18 cellular contexts compared by ENCODE assay signal in the genomic region with DNA sequence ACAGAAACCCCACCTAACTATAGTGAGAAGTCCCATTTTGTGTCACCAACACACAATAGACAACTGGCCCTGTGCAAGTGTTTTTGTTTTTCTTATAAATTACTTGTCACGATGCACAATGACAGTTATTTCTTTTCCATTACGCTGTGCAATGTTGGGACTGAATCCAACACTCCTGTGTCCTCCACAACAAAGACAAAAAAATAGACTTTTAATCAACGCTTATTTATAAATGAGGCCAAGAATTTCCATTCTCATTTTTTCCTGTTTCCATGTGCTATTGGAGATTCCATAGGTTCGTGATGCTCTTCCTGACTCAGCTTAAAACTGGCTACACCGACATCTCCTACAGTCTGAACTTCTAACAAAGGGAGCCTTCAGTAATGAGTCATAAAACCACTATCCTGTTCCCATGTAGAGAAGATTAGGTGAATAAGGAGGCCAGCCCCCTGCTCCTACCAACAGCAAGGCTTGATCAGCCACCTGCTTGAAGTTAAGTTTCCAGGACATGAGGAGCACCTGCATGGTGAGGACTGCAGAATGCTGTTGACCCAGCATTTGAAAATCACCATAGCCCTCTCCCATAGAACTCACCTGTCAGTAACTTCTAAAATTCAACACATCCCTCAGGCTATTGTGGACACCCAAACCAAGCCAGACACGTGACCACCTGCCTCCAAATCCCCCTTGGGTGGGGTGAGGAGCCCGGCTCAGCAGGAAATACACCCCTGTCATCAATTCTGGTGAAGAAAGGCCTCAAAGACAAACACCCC.
DNase-seq lines count a peak whose midpoint lies in the region; ATAC-seq, FAIRE-seq and TF ChIP-seq lines count a peak whose summit lies in the region.
"Had no signal": no experiment of that assay in that cellular context is flagged by ENCODE, and none has a peak within 500 bp of the region (broad histone marks: within the 10 kb centered on the region; RNA-seq: fewer than 3 reads in every experiment).

No MANE protein-coding gene starts in this region.

- H3K9me3 ChIP-seq in HCT116 (ENCODE audit: control insufficient read depth in 1 of 2, insufficient read depth in 1 of 2, low read depth in 1 of 2, low read length in 2 of 2) (no peaks in the 10 kb centered on the region), H1 (ENCODE audit: insufficient read depth in 2 of 2, low read depth in 1 of 2, low read length in 1 of 2) (no peaks in the 10 kb centered on the region), ovary (no peaks in the 10 kb centered on the region)
- H3K9me3 ChIP-seq: ascending aorta had no signal

- H3K27me3 ChIP-seq in HCT116 (ENCODE audit: insufficient read depth, low read length) (peaks cover 4% of the 10 kb centered on the region; the same call in 1 of the 2 replicates), H1 (replicated peaks in 1 of 4; ENCODE audit: control insufficient read depth in 3 of 4, extremely low read depth in 1 of 4, insufficient read depth in 3 of 4, low read length in 3 of 4) (no peaks in the 10 kb centered on the region), ovary (no peaks in the 10 kb centered on the region)
- H3K27me3 ChIP-seq: ascending aorta had no signal

- in situ Hi-C loops in GM13977 (cut with MboI; ENCODE audit: low pct_unique_long_range_greater_than_20kb, low sequenced_read_pairs, unreplicated experiment): no loop called here

- no peaks in the 10 kb centered on the region for H4K20me1 ChIP-seq in HCT116 (ENCODE audit: insufficient read depth)
- H4K20me1 ChIP-seq in H1 (replicated peaks in 1 of 2; ENCODE audit: control insufficient read depth in 1 of 2, insufficient read depth in 2 of 2, low read length in 2 of 2): peaks cover 2 to 4% of the 10 kb centered on the region in 2 experiments

- no peak overlapping the region for H3K56ac ChIP-seq in H1 (replicated peaks; ENCODE audit: insufficient read length, low read depth, low read length)

- RAD21 ChIA-PET in HCT116 (lab: Charles Lee; ENCODE audit: low non-redundant PET in 1 of 2, low total read pairs in 2 of 2, uncharacterized antibody in 2 of 2, unreplicated experiment in 2 of 2): no interaction called here

- H3K36me3 ChIP-seq in HCT116 (ENCODE audit: control insufficient read depth in 1 of 2, insufficient read depth in 2 of 2, low read length in 2 of 2) (no peaks in the 10 kb centered on the region), H1 (ENCODE audit: control insufficient read depth in 2 of 4, insufficient read depth in 4 of 4, low read length in 3 of 4) (no peaks in the 10 kb centered on the region), ovary (no peaks in the 10 kb centered on the region)
- H3K36me3 ChIP-seq: ascending aorta had no signal

- peak overlapping the region; percentile 80; the same call in 1 of the 2 replicates for H2BK12ac ChIP-seq in H1 (ENCODE audit: low read depth, low read length)

- 85% methylated on average over 7 of the region's 7 CpGs; no CpG with 5 or more reads in 1 of the 2 experiments for WGBS in H1 (ENCODE audit: extremely low coverage in 1 of 2, insufficient coverage in 1 of 2, insufficient read length in 1 of 2, insufficient replicate concordance in 2 of 2, low coverage in 1 of 2, low lambda C conversion rate in 2 of 2, missing lambda C conversion rate in 1 of 2), 2 experiments
- WGBS in ovary, 3 donors: 82 to 85% (median 83%) methylated on average over 7 of the region's 7 CpGs

- DNase-seq in HCT116 (ENCODE audit: low read depth, low spot score): no peak
- peak; percentile 23 for DNase-seq in RWPE1 (ENCODE audit: low spot score)
- DNase-seq in H1 (ENCODE audit: low read depth in 1 of 2, low spot score in 2 of 2): no peak
- DNase-seq in non-pigmented ciliary epithelial cell (ENCODE audit: low read depth): peak; percentile 63
- no peak for DNase-seq in GM13977 (ENCODE audit: low spot score)
- no peak for DNase-seq in ovary
- DNase-seq: activated CD8-positive, alpha-beta memory T cell treated with anti-CD3 and anti-CD28 coated beads, Interleukin-2, amount 50 U/mL, for 4 hours; DMS153; KBM-7; left colon; NCI-H1092 treated with DMSO at 0.1 percent for 48 hours; NK-92 treated with Interleukin-12 subunit alpha and Interleukin-12 subunit beta, amount 100 ng/mL, for 24 hours; SHP77; small intestine had no signal

- peaks cover 7% of the 10 kb centered on the region; the same call in 1 of the 2 replicates for H3K23me2 ChIP-seq in H1 (ENCODE audit: low read depth, low read length)

- 0 out of 2 replicates have a peak overlapping the region, but pooled peaks have one; percentile 26 for H2BK5ac ChIP-seq in H1 (ENCODE audit: low read depth, low read length)

- no peak overlapping the region for H4K91ac ChIP-seq in H1 (replicated peaks; ENCODE audit: insufficient read length, low read length)

- no peak overlapping the region for H4K5ac ChIP-seq in H1 (ENCODE audit: insufficient read length, low read depth, low read length)

- H2AFZ ChIP-seq in HCT116 (ENCODE audit: low read depth, low read length, poor library complexity, severe bottlenecking): no peak overlapping the region
- H2AFZ ChIP-seq in H1 (ENCODE audit: low read length): no peak overlapping the region
- H2AFZ ChIP-seq: parathyroid adenoma had no signal

- no TSS peak for BruUV-seq in HCT116 (replicated peaks; lab: Mats Ljungman, UMichigan)

- TF ChIP-seq EP300 in H1 (IDR thresholded peaks at IDR 0.05; ENCODE audit: borderline replicate concordance in 1 of 2, low read depth in 2 of 2, low read length in 2 of 2) (no peak), ovary (IDR thresholded peaks at IDR 0.05) (no peak)

- TF ChIP-seq CTCF in HCT116 (IDR thresholded peaks at IDR 0.05 in 2 of 3, conservative IDR thresholded peaks at IDR 0.05 in 1 of 3; ENCODE audit: borderline replicate concordance in 1 of 3, insufficient read depth in 1 of 3, low read depth in 2 of 3, low read length in 2 of 3): no peak
- TF ChIP-seq CTCF in RWPE1 (conservative IDR thresholded peaks at IDR 0.05; ENCODE audit: low read depth): no peak
- no peak for TF ChIP-seq CTCF in H1 (IDR thresholded peaks at IDR 0.05; ENCODE audit: control extremely low read depth in 1 of 3, insufficient read depth in 1 of 3, low read depth in 1 of 3, low read length in 3 of 3)
- TF ChIP-seq CTCF in GM13977 (IDR thresholded peaks at IDR 0.05; ENCODE audit: extremely low read depth, insufficient read depth, missing control alignments): no peak
- TF ChIP-seq CTCF in ovary (IDR thresholded peaks at IDR 0.05): no peak

- peak; percentile 48; the same call in 1 of the 2 replicates for ATAC-seq in HCT116
- ATAC-seq in GM21447 (IDR thresholded peaks at IDR 0.05; ENCODE audit: unreplicated experiment): no peak
- ATAC-seq: activated CD4-positive, CD25-positive, alpha-beta regulatory T cell treated with anti-CD3 and anti-CD28 coated beads, Interleukin-2, amount 50 U/mL, for 24 hours; left colon had no signal

- no peak overlapping the region for H3K4me3 ChIP-seq in HCT116 (replicated peaks in 1 of 2; ENCODE audit: low read depth in 1 of 2, low read length in 2 of 2)
- no peak overlapping the region for H3K4me3 ChIP-seq in H1 (ENCODE audit: extremely low read depth in 1 of 4, insufficient read depth in 2 of 4, low read depth in 3 of 4, low read length in 4 of 4)
- H3K4me3 ChIP-seq in ovary: no peak overlapping the region
- H3K4me3 ChIP-seq: ascending aorta had no signal

- TF ChIP-seq POLR2A in HCT116 (IDR thresholded peaks at IDR 0.05; ENCODE audit: borderline replicate concordance, extremely low read depth, insufficient read depth, insufficient read length): no peak
- no peak for TF ChIP-seq POLR2A in H1 (IDR thresholded peaks at IDR 0.05; ENCODE audit: control extremely low read depth in 1 of 2, low read depth in 2 of 2, low read length in 2 of 2)
- no peak for TF ChIP-seq POLR2A in ovary (IDR thresholded peaks at IDR 0.05)

- CTCF ChIA-PET in HCT116 (lab: Charles Lee): no interaction called here
- CTCF ChIA-PET in RWPE1 (lab: Yijun Ruan, JAX): interaction anchor here (0.7 kb wide), 1 partner anchor 831 kb away, joined by 3 read pairs; no protein-coding TSS in a partner anchor
- CTCF ChIA-PET in H1 (lab: Charles Lee; ENCODE audit: partially characterized antibody): interaction anchor here (1.0 to 2.7 kb wide), 5 partner anchors 14 to 132 kb away, joined by 3 to 6 read pairs (median 4); no protein-coding TSS in a partner anchor

- POLR2A ChIA-PET in HCT116 (lab: Charles Lee): no interaction called here
- POLR2A ChIA-PET in RWPE1 (lab: Yijun Ruan, JAX; ENCODE audit: low non-redundant PET): no interaction called here
- POLR2A ChIA-PET in H1 (lab: Charles Lee; ENCODE audit: partially characterized antibody): interaction anchor here (1.4 kb wide), 1 partner anchor 18 kb away, joined by 3 read pairs; no protein-coding TSS in a partner anchor

- peak overlapping the region; percentile 56; the same call in 1 of the 2 replicates for H2BK20ac ChIP-seq in H1 (ENCODE audit: low read length)

- no peak for TF ChIP-seq RAD21 in HCT116 (IDR thresholded peaks at IDR 0.05; ENCODE audit: low read depth)
- no peak for TF ChIP-seq RAD21 in H1 (IDR thresholded peaks at IDR 0.05 in 1 of 2, conservative IDR thresholded peaks at IDR 0.05 in 1 of 2; ENCODE audit: low read depth in 2 of 2, low read length in 2 of 2)

- H3K9ac ChIP-seq in HCT116 (ENCODE audit: low read length) (no peak overlapping the region), H1 (replicated peaks in 1 of 4; ENCODE audit: extremely low read depth in 1 of 4, low read depth in 3 of 4, low read length in 3 of 4) (no peak overlapping the region)
- H3K9ac ChIP-seq: parathyroid adenoma had no signal

- H3K23ac ChIP-seq in H1 (ENCODE audit: insufficient read length): no peak overlapping the region

- no peaks in the 10 kb centered on the region for H3K9me2 ChIP-seq in HCT116 (ENCODE audit: insufficient read depth)

- H2BK15ac ChIP-seq in H1 (ENCODE audit: low read length): no peak overlapping the region

- no peak overlapping the region for H2BK120ac ChIP-seq in H1 (replicated peaks; ENCODE audit: low read depth, low read length)

- intact Hi-C loops in HCT116 (cut with micrococcal nuclease) (loop anchor here (10.0 kb wide), 1 partner anchor 142 kb away; no protein-coding TSS in a partner anchor), ovary (cut with DNase I) (loop anchor here in 2 of 4 donors (10.0 kb wide), 2 partner anchors 152 to 262 kb away; no protein-coding TSS in a partner anchor)

- H3K79me1 ChIP-seq in H1 (ENCODE audit: low read depth, low read length): peaks cover 11% of the 10 kb centered on the region

- H3K4me1 ChIP-seq in HCT116 (ENCODE audit: control insufficient read depth in 1 of 2, insufficient read depth in 2 of 2, low read length in 2 of 2): no peaks in the 10 kb centered on the region; a peak in 1 of 4 replicates
- H3K4me1 ChIP-seq in H1 (replicated peaks in 1 of 4; ENCODE audit: control insufficient read depth in 3 of 4, insufficient read depth in 4 of 4, low read length in 3 of 4): peaks cover 9 to 29% (median 21%) of the 10 kb centered on the region in 4 experiments
- no peaks in the 10 kb centered on the region for H3K4me1 ChIP-seq in ovary (ENCODE audit: insufficient read depth)
- H3K4me1 ChIP-seq: parathyroid adenoma had no signal

- H3K4me2 ChIP-seq in HCT116 (ENCODE audit: low read length) (no peak overlapping the region), H1 (ENCODE audit: insufficient read depth in 1 of 2, low read depth in 2 of 2, low read length in 2 of 2) (0 out of 4 replicates have a peak overlapping the region, but pooled peaks of 1 of the 2 experiments have one; percentile 29)

- H3K27ac ChIP-seq in HCT116 (ENCODE audit: low read depth, low read length): no peak overlapping the region
- no peak overlapping the region for H3K27ac ChIP-seq in RWPE1
- H3K27ac ChIP-seq in H1 (ENCODE audit: low read depth, low read length): no peak overlapping the region
- no peak overlapping the region for H3K27ac ChIP-seq in ovary
- H3K27ac ChIP-seq: ascending aorta, parathyroid adenoma had no signal

- peak overlapping the region; percentile 71; the same call in 1 of the 2 replicates for H3K18ac ChIP-seq in H1 (ENCODE audit: extremely low read depth, low read length)

- H3K79me2 ChIP-seq in HCT116 (ENCODE audit: insufficient read depth, low read length) (no peaks in the 10 kb centered on the region), H1 (ENCODE audit: control insufficient read depth in 1 of 2, insufficient read depth in 2 of 2, low read length in 2 of 2) (peaks cover 0 to 28% of the 10 kb centered on the region in 2 experiments; a peak in 2 of 4 replicates)
- H3K79me2 ChIP-seq: parathyroid adenoma had no signal

- no peak overlapping the region for H3K4ac ChIP-seq in H1 (replicated peaks; ENCODE audit: insufficient read length, low read depth, low read length)

- H3K14ac ChIP-seq in H1 (ENCODE audit: insufficient read length): no peak overlapping the region

- peak overlapping the region; percentile 87 for H2AK5ac ChIP-seq in H1 (ENCODE audit: low read depth, low read length)

- H4K8ac ChIP-seq in H1 (ENCODE audit: extremely low read depth, insufficient read depth, low read length): no peak overlapping the region

- FAIRE-seq in H1 (lab: Jason Lieb, UNC): no peak
- FAIRE-seq: small intestine had no signal

Comparison
In these comparisons a context has a peak if more than half of its experiments do, and no peak if none do; other contexts are left out.
1. DNase-seq: peak in RWPE1 (single experiment) and non-pigmented ciliary epithelial cell (single experiment); none in HCT116 (single experiment), H1 (0 of 2), GM13977 (single experiment) and ovary (0 of 5).